1 cellular context compared by ENCODE assay signal in genomic region chr9:14868772-14869583, GRCh38.
TF ChIP-seq lines count a peak whose summit lies in the region.

No MANE protein-coding gene starts in this region.

TF ChIP-seq in HepG2, 621 proteins besides CTCF, POLR2A, EP300 and RAD21 (continued from another document and continues in another):
- TF ChIP-seq ZNF143 (CRISPR knock-in tag; IDR thresholded peaks at IDR 0.05) (no peak), JUNB (CRISPR knock-in tag; IDR thresholded peaks at IDR 0.05; ENCODE audit: borderline replicate concordance) (no peak), CHD4 (IDR thresholded peaks at IDR 0.05; ENCODE audit: borderline replicate concordance, low read length) (peak; percentile 53; the same call in 1 of the 2 replicates), ZNF557 (CRISPR knock-in tag; IDR thresholded peaks at IDR 0.05) (no peak), ZNF451 (CRISPR knock-in tag; IDR thresholded peaks at IDR 0.05) (no peak), POLR2AphosphoS2 (IDR thresholded peaks at IDR 0.05; ENCODE audit: low read depth, low read length) (no peak), PRMT3 (CRISPR knock-in tag; IDR thresholded peaks at IDR 0.05; ENCODE audit: borderline replicate concordance, low read depth) (0 out of 2 replicates have a peak, but pooled peaks have one; percentile 26), ZNF256 (CRISPR knock-in tag; conservative IDR thresholded peaks at IDR 0.05) (no peak), MATR3 (CRISPR knock-in tag; IDR thresholded peaks at IDR 0.05) (no peak), ZSCAN25 (CRISPR knock-in tag; IDR thresholded peaks at IDR 0.05) (peak; percentile 68), GPN1 (CRISPR knock-in tag; IDR thresholded peaks at IDR 0.05; ENCODE audit: borderline replicate concordance) (no peak), ZNF780A (CRISPR knock-in tag; IDR thresholded peaks at IDR 0.05) (no peak), ZNF552 (CRISPR knock-in tag; IDR thresholded peaks at IDR 0.05; ENCODE audit: borderline replicate concordance) (no peak), RFX1 (IDR thresholded peaks at IDR 0.05) (no peak), ZNF782 (CRISPR knock-in tag; IDR thresholded peaks at IDR 0.05; ENCODE audit: borderline replicate concordance) (no peak), ZNF501 (CRISPR knock-in tag; IDR thresholded peaks at IDR 0.05) (peak; percentile 87; the same call in 1 of the 2 replicates), CREB1 (IDR thresholded peaks at IDR 0.05) (no peak), CREB1 (CRISPR knock-in tag; IDR thresholded peaks at IDR 0.05) (peak; percentile 74), ZNF383 (CRISPR knock-in tag; IDR thresholded peaks at IDR 0.05; ENCODE audit: borderline replicate concordance) (no peak), ZBTB8A (CRISPR knock-in tag; IDR thresholded peaks at IDR 0.05; ENCODE audit: borderline replicate concordance, low read depth) (no peak), CBFB (CRISPR knock-in tag; IDR thresholded peaks at IDR 0.05) (no peak; the same call in 1 of the 2 replicates), TERF1 (CRISPR knock-in tag; IDR thresholded peaks at IDR 0.05) (no peak), SMAD9 (CRISPR knock-in tag; IDR thresholded peaks at IDR 0.05) (0 out of 2 replicates have a peak, but pooled peaks have one; percentile 25), HNF4A (CRISPR knock-in tag; IDR thresholded peaks at IDR 0.05) (peak; percentile 85), ZKSCAN1 (IDR thresholded peaks at IDR 0.05; ENCODE audit: low read length) (no peak), TMF1 (CRISPR knock-in tag; IDR thresholded peaks at IDR 0.05; ENCODE audit: low read depth) (no peak), ZSCAN22 (CRISPR knock-in tag; IDR thresholded peaks at IDR 0.05) (no peak), GMEB2 (CRISPR knock-in tag; IDR thresholded peaks at IDR 0.05; ENCODE audit: low read depth) (no peak), REXO4 (CRISPR knock-in tag; IDR thresholded peaks at IDR 0.05; ENCODE audit: borderline replicate concordance) (no peak), ETV5 (CRISPR knock-in tag; IDR thresholded peaks at IDR 0.05; ENCODE audit: borderline replicate concordance) (peak; percentile 100), PHF20 (CRISPR knock-in tag; IDR thresholded peaks at IDR 0.05) (0 out of 2 replicates have a peak, but pooled peaks have one; percentile 24), ZNF512 (CRISPR knock-in tag; IDR thresholded peaks at IDR 0.05) (no peak), EHMT2 (IDR thresholded peaks at IDR 0.05; ENCODE audit: borderline replicate concordance, low read depth, low read length) (no peak), ARNT2 (CRISPR knock-in tag; IDR thresholded peaks at IDR 0.05; ENCODE audit: low read depth) (no peak), PHF21A (CRISPR knock-in tag; IDR thresholded peaks at IDR 0.05) (peak; percentile 83), CSRNP2 (CRISPR knock-in tag; conservative IDR thresholded peaks at IDR 0.05; ENCODE audit: low read depth) (no peak), PREB (CRISPR knock-in tag; IDR thresholded peaks at IDR 0.05) (no peak), KMT2A (CRISPR knock-in tag; IDR thresholded peaks at IDR 0.05) (no peak), SNRNP70 (IDR thresholded peaks at IDR 0.05; ENCODE audit: low read depth, low read length) (no peak), FOXK2 (IDR thresholded peaks at IDR 0.05) (peak; percentile 45; the same call in 1 of the 2 replicates), CREM (IDR thresholded peaks at IDR 0.05) (peak; percentile 86), CREM (CRISPR knock-in tag; IDR thresholded peaks at IDR 0.05) (no peak), U2AF2 (IDR thresholded peaks at IDR 0.05; ENCODE audit: low read depth, low read length) (no peak), FOXC1 (CRISPR knock-in tag; IDR thresholded peaks at IDR 0.05; ENCODE audit: borderline replicate concordance) (no peak), ZNF282 (IDR thresholded peaks at IDR 0.05; ENCODE audit: partially characterized antibody) (no peak), HMGXB4 (CRISPR knock-in tag; IDR thresholded peaks at IDR 0.05; ENCODE audit: borderline replicate concordance in 1 of 2, low read depth in 1 of 2) (no peak; a peak in 2 of 4 replicates), NFKBIZ (CRISPR knock-in tag; IDR thresholded peaks at IDR 0.05) (peak; percentile 47; the same call in 1 of the 2 replicates), NPAS2 (CRISPR knock-in tag; IDR thresholded peaks at IDR 0.05; ENCODE audit: borderline replicate concordance) (no peak), ZNF703 (CRISPR knock-in tag; IDR thresholded peaks at IDR 0.05; ENCODE audit: borderline replicate concordance) (peak; percentile 75; the same call in 1 of the 2 replicates), ZNF30 (CRISPR knock-in tag; IDR thresholded peaks at IDR 0.05) (no peak), RFXAP (CRISPR knock-in tag; IDR thresholded peaks at IDR 0.05; ENCODE audit: borderline replicate concordance) (no peak), ZNF337 (CRISPR knock-in tag; IDR thresholded peaks at IDR 0.05; ENCODE audit: borderline replicate concordance, low read depth) (no peak), JUN (CRISPR knock-in tag; IDR thresholded peaks at IDR 0.05) (0 out of 2 replicates have a peak, but pooled peaks have one; percentile 51), KDM6A (CRISPR knock-in tag; IDR thresholded peaks at IDR 0.05; ENCODE audit: low read depth) (no peak; the same call in 1 of the 2 replicates)
- TF ChIP-seq, protein P1, sequence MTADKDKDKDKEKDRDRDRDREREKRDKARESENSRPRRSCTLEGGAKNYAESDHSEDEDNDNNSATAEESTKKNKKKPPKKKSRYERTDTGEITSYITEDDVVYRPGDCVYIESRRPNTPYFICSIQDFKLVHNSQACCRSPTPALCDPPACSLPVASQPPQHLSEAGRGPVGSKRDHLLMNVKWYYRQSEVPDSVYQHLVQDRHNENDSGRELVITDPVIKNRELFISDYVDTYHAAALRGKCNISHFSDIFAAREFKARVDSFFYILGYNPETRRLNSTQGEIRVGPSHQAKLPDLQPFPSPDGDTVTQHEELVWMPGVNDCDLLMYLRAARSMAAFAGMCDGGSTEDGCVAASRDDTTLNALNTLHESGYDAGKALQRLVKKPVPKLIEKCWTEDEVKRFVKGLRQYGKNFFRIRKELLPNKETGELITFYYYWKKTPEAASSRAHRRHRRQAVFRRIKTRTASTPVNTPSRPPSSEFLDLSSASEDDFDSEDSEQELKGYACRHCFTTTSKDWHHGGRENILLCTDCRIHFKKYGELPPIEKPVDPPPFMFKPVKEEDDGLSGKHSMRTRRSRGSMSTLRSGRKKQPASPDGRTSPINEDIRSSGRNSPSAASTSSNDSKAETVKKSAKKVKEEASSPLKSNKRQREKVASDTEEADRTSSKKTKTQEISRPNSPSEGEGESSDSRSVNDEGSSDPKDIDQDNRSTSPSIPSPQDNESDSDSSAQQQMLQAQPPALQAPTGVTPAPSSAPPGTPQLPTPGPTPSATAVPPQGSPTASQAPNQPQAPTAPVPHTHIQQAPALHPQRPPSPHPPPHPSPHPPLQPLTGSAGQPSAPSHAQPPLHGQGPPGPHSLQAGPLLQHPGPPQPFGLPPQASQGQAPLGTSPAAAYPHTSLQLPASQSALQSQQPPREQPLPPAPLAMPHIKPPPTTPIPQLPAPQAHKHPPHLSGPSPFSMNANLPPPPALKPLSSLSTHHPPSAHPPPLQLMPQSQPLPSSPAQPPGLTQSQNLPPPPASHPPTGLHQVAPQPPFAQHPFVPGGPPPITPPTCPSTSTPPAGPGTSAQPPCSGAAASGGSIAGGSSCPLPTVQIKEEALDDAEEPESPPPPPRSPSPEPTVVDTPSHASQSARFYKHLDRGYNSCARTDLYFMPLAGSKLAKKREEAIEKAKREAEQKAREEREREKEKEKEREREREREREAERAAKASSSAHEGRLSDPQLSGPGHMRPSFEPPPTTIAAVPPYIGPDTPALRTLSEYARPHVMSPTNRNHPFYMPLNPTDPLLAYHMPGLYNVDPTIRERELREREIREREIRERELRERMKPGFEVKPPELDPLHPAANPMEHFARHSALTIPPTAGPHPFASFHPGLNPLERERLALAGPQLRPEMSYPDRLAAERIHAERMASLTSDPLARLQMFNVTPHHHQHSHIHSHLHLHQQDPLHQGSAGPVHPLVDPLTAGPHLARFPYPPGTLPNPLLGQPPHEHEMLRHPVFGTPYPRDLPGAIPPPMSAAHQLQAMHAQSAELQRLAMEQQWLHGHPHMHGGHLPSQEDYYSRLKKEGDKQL (CRISPR knock-in tag; IDR thresholded peaks at IDR 0.05; ENCODE audit: low read depth), result 0 out of 2 replicates have a peak, but pooled peaks have one; percentile 6
- TF ChIP-seq, protein P2, sequence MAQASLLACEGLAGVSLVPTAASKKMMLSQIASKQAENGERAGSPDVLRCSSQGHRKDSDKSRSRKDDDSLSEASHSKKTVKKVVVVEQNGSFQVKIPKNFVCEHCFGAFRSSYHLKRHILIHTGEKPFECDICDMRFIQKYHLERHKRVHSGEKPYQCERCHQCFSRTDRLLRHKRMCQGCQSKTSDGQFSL (CRISPR knock-in tag; IDR thresholded peaks at IDR 0.05), result no peak
- TF ChIP-seq, protein P3, sequence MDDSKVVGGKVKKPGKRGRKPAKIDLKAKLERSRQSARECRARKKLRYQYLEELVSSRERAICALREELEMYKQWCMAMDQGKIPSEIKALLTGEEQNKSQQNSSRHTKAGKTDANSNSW (CRISPR knock-in tag; IDR thresholded peaks at IDR 0.05; ENCODE audit: borderline replicate concordance), result no peak
- TF ChIP-seq, protein P4, sequence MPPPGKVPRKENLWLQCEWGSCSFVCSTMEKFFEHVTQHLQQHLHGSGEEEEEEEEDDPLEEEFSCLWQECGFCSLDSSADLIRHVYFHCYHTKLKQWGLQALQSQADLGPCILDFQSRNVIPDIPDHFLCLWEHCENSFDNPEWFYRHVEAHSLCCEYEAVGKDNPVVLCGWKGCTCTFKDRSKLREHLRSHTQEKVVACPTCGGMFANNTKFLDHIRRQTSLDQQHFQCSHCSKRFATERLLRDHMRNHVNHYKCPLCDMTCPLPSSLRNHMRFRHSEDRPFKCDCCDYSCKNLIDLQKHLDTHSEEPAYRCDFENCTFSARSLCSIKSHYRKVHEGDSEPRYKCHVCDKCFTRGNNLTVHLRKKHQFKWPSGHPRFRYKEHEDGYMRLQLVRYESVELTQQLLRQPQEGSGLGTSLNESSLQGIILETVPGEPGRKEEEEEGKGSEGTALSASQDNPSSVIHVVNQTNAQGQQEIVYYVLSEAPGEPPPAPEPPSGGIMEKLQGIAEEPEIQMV (CRISPR knock-in tag; IDR thresholded peaks at IDR 0.05; ENCODE audit: low read depth), result 0 out of 2 replicates have a peak, but pooled peaks have one; percentile 44
